Comparison of ENCODE assay signal across 13 cellular contexts in genomic region chr20:51425347-51426106, GRCh38.
DNase-seq lines count a peak whose midpoint lies in the region; ATAC-seq, FAIRE-seq and TF ChIP-seq lines count a peak whose summit lies in the region.
"Had no signal": no experiment of that assay in that cellular context is flagged by ENCODE, and none has a peak within 500 bp of the region (broad histone marks: within the 10 kb centered on the region; RNA-seq: fewer than 3 reads in every experiment).

No MANE protein-coding gene starts in this region.

- H3K27me3 ChIP-seq in H1 (replicated peaks in 1 of 4; ENCODE audit: control insufficient read depth in 3 of 4, extremely low read depth in 1 of 4, insufficient read depth in 3 of 4, low read length in 3 of 4) (no peaks in the 10 kb centered on the region; a peak in 1 of 7 replicates), spleen (replicated peaks in 1 of 7) (no peaks in the 10 kb centered on the region), small intestine (ENCODE audit: control insufficient read depth in 2 of 2, insufficient read depth in 2 of 2, low read length in 2 of 2) (no peaks in the 10 kb centered on the region)
- H3K27me3 ChIP-seq: colonic mucosa, MG63 had no signal

- H2AFZ ChIP-seq in OCI-LY7 (ENCODE audit: low read length) (no peak overlapping the region), H1 (ENCODE audit: low read length) (no peak overlapping the region)
- H2AFZ ChIP-seq: GM23248 had no signal

- H3K27ac Mint-ChIP-seq in activated CD4-positive, alpha-beta T cell treated with anti-CD3 and anti-CD28 coated beads for 36 hours: peak overlapping the region; percentile 72

- BruUV-seq in OCI-LY7 (replicated peaks; lab: Mats Ljungman, UMichigan): no TSS peak

- no peak; a peak in 1 of 4 replicates for TF ChIP-seq RAD21 in H1 (IDR thresholded peaks at IDR 0.05 in 1 of 2, conservative IDR thresholded peaks at IDR 0.05 in 1 of 2; ENCODE audit: low read depth in 2 of 2, low read length in 2 of 2)

- H2BK15ac ChIP-seq in H1 (ENCODE audit: low read length): 0 out of 2 replicates have a peak overlapping the region, but pooled peaks have one; percentile 81

- no peaks in the 10 kb centered on the region for H3K9me3 Mint-ChIP-seq in activated CD4-positive, alpha-beta T cell treated with anti-CD3 and anti-CD28 coated beads for 36 hours (ENCODE audit: low read depth)

- H4K20me1 ChIP-seq in OCI-LY7 (ENCODE audit: insufficient read depth, low read length) (no peaks in the 10 kb centered on the region), H1 (replicated peaks in 1 of 2; ENCODE audit: control insufficient read depth in 1 of 2, insufficient read depth in 2 of 2, low read length in 2 of 2) (no peaks in the 10 kb centered on the region)

- no peaks in the 10 kb centered on the region for H3K27me3 Mint-ChIP-seq in activated CD4-positive, alpha-beta T cell treated with anti-CD3 and anti-CD28 coated beads for 36 hours

- FAIRE-seq in H1 (lab: Jason Lieb, UNC) (no peak), small intestine (lab: Jason Lieb, UNC) (no peak)

- H3K9ac ChIP-seq in H1 (replicated peaks in 1 of 4; ENCODE audit: extremely low read depth in 1 of 4, low read depth in 3 of 4, low read length in 3 of 4): no peak overlapping the region
- H3K9ac ChIP-seq: GM23248 had no signal

- DNase-seq in activated CD4-positive, alpha-beta T cell treated with anti-CD3 and anti-CD28 coated beads for 36 hours: peak; percentile 54
- DNase-seq in activated CD4-positive, alpha-beta T cell treated with anti-CD3 and anti-CD28 coated beads, Interleukin-2, amount 50 U/mL, for 1 hour: no peak
- DNase-seq in OCI-LY7 (ENCODE audit: low spot score): no peak
- no peak for DNase-seq in H1 (ENCODE audit: low read depth in 1 of 2, low spot score in 2 of 2)
- DNase-seq in spleen: peak; percentile 79
- no peak for DNase-seq in small intestine
- no peak for DNase-seq in GM13977 (ENCODE audit: low spot score)
- DNase-seq: amniotic stem cell, colonic mucosa, GM23248, MG63 had no signal

- no peak overlapping the region for H3K56ac ChIP-seq in H1 (replicated peaks; ENCODE audit: insufficient read length, low read depth, low read length)

- peak overlapping the region; percentile 74; the same call in 1 of the 2 replicates for H4K8ac ChIP-seq in H1 (ENCODE audit: extremely low read depth, insufficient read depth, low read length)

- H3K27ac ChIP-seq in OCI-LY7 (ENCODE audit: low read depth, low read length, poor library complexity, severe bottlenecking): no peak overlapping the region
- no peak overlapping the region for H3K27ac ChIP-seq in H1 (ENCODE audit: low read depth, low read length)
- H3K27ac ChIP-seq in spleen: peak overlapping the region in 7 of 8 donors; percentile 47 to 80 (median 62)
- H3K27ac ChIP-seq in small intestine (ENCODE audit: low read depth in 1 of 2, low read length in 1 of 2): peak overlapping the region in 1 of 2 donors; percentile 55
- H3K27ac ChIP-seq: colonic mucosa, GM23248, thoracic aorta had no signal

- peaks cover 64% of the 10 kb centered on the region for H3K36me3 Mint-ChIP-seq in activated CD4-positive, alpha-beta T cell treated with anti-CD3 and anti-CD28 coated beads for 36 hours (ENCODE audit: low read depth)

- H3K4me3 ChIP-seq in OCI-LY7 (ENCODE audit: low read depth, low read length, poor library complexity, severe bottlenecking): no peak overlapping the region
- no peak overlapping the region for H3K4me3 ChIP-seq in H1 (ENCODE audit: extremely low read depth in 1 of 4, insufficient read depth in 2 of 4, low read depth in 3 of 4, low read length in 4 of 4)
- H3K4me3 ChIP-seq in spleen: no peak overlapping the region
- H3K4me3 ChIP-seq in small intestine (ENCODE audit: low read depth in 1 of 2, low read length in 2 of 2): no peak overlapping the region
- H3K4me3 ChIP-seq: colonic mucosa, GM23248, MG63, thoracic aorta had no signal

- H3K4ac ChIP-seq in H1 (replicated peaks; ENCODE audit: insufficient read length, low read depth, low read length): no peak overlapping the region

- H2BK5ac ChIP-seq in H1 (ENCODE audit: low read depth, low read length): no peak overlapping the region; the same call in 1 of the 2 replicates

- H3K79me2 ChIP-seq in OCI-LY7 (ENCODE audit: insufficient read depth, low read depth, low read length) (no peaks in the 10 kb centered on the region), H1 (ENCODE audit: control insufficient read depth in 1 of 2, insufficient read depth in 2 of 2, low read length in 2 of 2) (no peaks in the 10 kb centered on the region)

- no peaks in the 10 kb centered on the region; the same call in 1 of the 2 replicates for H3K23me2 ChIP-seq in H1 (ENCODE audit: low read depth, low read length)

- H4K5ac ChIP-seq in H1 (ENCODE audit: insufficient read length, low read depth, low read length): no peak overlapping the region

- no peak overlapping the region for H4K91ac ChIP-seq in H1 (replicated peaks; ENCODE audit: insufficient read length, low read length)

- peaks cover 91% of the 10 kb centered on the region for H3K36me3 ChIP-seq in OCI-LY7 (ENCODE audit: insufficient read depth, low read length)
- H3K36me3 ChIP-seq in H1 (ENCODE audit: control insufficient read depth in 2 of 4, insufficient read depth in 4 of 4, low read length in 3 of 4): no peaks in the 10 kb centered on the region
- peaks cover 0 to 63% (median 20%) of the 10 kb centered on the region in 6 donors for H3K36me3 ChIP-seq in spleen
- H3K36me3 ChIP-seq in small intestine (ENCODE audit: control insufficient read depth in 2 of 2, insufficient read depth in 2 of 2, low read length in 2 of 2): peaks cover 0 to 4% of the 10 kb centered on the region in 2 donors
- H3K36me3 ChIP-seq: colonic mucosa, MG63, thoracic aorta had no signal

- H3K14ac ChIP-seq in H1 (ENCODE audit: insufficient read length): no peak overlapping the region

- H3K4me2 ChIP-seq in OCI-LY7 (ENCODE audit: low read length) (peak overlapping the region; percentile 12; the same call in 1 of the 2 replicates), H1 (ENCODE audit: insufficient read depth in 1 of 2, low read depth in 2 of 2, low read length in 2 of 2) (no peak overlapping the region)

- H2BK120ac ChIP-seq in H1 (replicated peaks; ENCODE audit: low read depth, low read length): no peak overlapping the region

- H3K18ac ChIP-seq in H1 (ENCODE audit: extremely low read depth, low read length): no peak overlapping the region; the same call in 1 of the 2 replicates

- H2BK12ac ChIP-seq in H1 (ENCODE audit: low read depth, low read length): 0 out of 2 replicates have a peak overlapping the region, but pooled peaks have one; percentile 27

- intact Hi-C loops in activated CD4-positive, alpha-beta T cell treated with anti-CD3 and anti-CD28 coated beads for 36 hours (cut with DNase I, micrococcal nuclease): loop anchor here (1.0 to 2.0 kb wide), 2 partner anchors 55 to 105 kb away; no protein-coding TSS in a partner anchor
- intact Hi-C loops in OCI-LY7 (cut with micrococcal nuclease; ENCODE audit: unreplicated experiment): no loop called here
- intact Hi-C loops in spleen (cut with DNase I; ENCODE audit: low total_unique reads): no loop called here

- no peak for TF ChIP-seq POLR2A in H1 (IDR thresholded peaks at IDR 0.05; ENCODE audit: control extremely low read depth in 1 of 2, low read depth in 2 of 2, low read length in 2 of 2)
- no peak for TF ChIP-seq POLR2A in spleen (IDR thresholded peaks at IDR 0.05)
- TF ChIP-seq POLR2A in GM18505 (IDR thresholded peaks at IDR 0.05; ENCODE audit: borderline replicate concordance, extremely low read depth, insufficient read depth, insufficient read length): no peak

- no peak overlapping the region for H2AK5ac ChIP-seq in H1 (ENCODE audit: low read depth, low read length)

- TF ChIP-seq EP300 in H1 (IDR thresholded peaks at IDR 0.05; ENCODE audit: borderline replicate concordance in 1 of 2, low read depth in 2 of 2, low read length in 2 of 2): no peak

- CTCF ChIA-PET in activated CD4-positive, alpha-beta T cell treated with anti-CD3 and anti-CD28 coated beads for 36 hours (lab: Charles Lee): interaction anchor here (0.9 kb wide), 1 partner anchor 169 kb away, joined by 3 read pairs; no protein-coding TSS in a partner anchor
- CTCF ChIA-PET in OCI-LY7 (lab: Charles Lee; ENCODE audit: unreplicated experiment): no interaction called here
- CTCF ChIA-PET in H1 (lab: Charles Lee; ENCODE audit: partially characterized antibody): interaction anchor here (1.5 kb wide), 1 partner anchor 9 kb away, joined by 3 read pairs; no protein-coding TSS in a partner anchor

- H3K9me3 ChIP-seq in OCI-LY7 (ENCODE audit: low read length) (no peaks in the 10 kb centered on the region), H1 (ENCODE audit: insufficient read depth in 2 of 2, low read depth in 1 of 2, low read length in 1 of 2) (no peaks in the 10 kb centered on the region), spleen (no peaks in the 10 kb centered on the region), small intestine (ENCODE audit: control insufficient read depth, low read depth) (no peaks in the 10 kb centered on the region)
- H3K9me3 ChIP-seq: colonic mucosa, MG63, thoracic aorta had no signal

- no peak overlapping the region for H2BK20ac ChIP-seq in H1 (ENCODE audit: low read length)

- peak; percentile 28 for ATAC-seq in activated CD4-positive, alpha-beta T cell treated with anti-CD3 and anti-CD28 coated beads for 36 hours
- ATAC-seq in GM18505 (IDR thresholded peaks at IDR 0.05; ENCODE audit: unreplicated experiment): no peak

- POLR2A ChIA-PET in activated CD4-positive, alpha-beta T cell treated with anti-CD3 and anti-CD28 coated beads for 36 hours (lab: Charles Lee): no interaction called here
- POLR2A ChIA-PET in OCI-LY7 (lab: Charles Lee): interaction anchor here (1.0 to 1.4 kb wide), 2 partner anchors 36 to 164 kb away, joined by 3 to 5 read pairs; no protein-coding TSS in a partner anchor
- POLR2A ChIA-PET in H1 (lab: Charles Lee; ENCODE audit: partially characterized antibody): no interaction called here

- WGBS in H1 (ENCODE audit: extremely low coverage in 1 of 2, insufficient coverage in 1 of 2, insufficient read length in 1 of 2, insufficient replicate concordance in 2 of 2, low coverage in 1 of 2, low lambda C conversion rate in 2 of 2, missing lambda C conversion rate in 1 of 2), 2 experiments: 89% methylated on average over 22 of the region's 22 CpGs; no CpG with 5 or more reads in 1 of the 2 experiments
- 75 to 87% (median 80%) methylated on average over 19 to 22 of the region's 22 CpGs for WGBS in spleen, 5 donors
- 83 to 91% (median 85%) methylated on average over 22 of the region's 22 CpGs for WGBS in small intestine, 3 donors

- no peak overlapping the region for H3K23ac ChIP-seq in H1 (ENCODE audit: insufficient read length)

- H3K9me2 ChIP-seq in OCI-LY7 (ENCODE audit: insufficient read depth, low read length): no peaks in the 10 kb centered on the region

- peaks cover 43% of the 10 kb centered on the region for H3K4me1 ChIP-seq in OCI-LY7 (ENCODE audit: insufficient read depth, low read length, poor library complexity, severe bottlenecking)
- H3K4me1 ChIP-seq in H1 (replicated peaks in 1 of 4; ENCODE audit: control insufficient read depth in 3 of 4, insufficient read depth in 4 of 4, low read length in 3 of 4): peaks cover 8 to 20% (median 11%) of the 10 kb centered on the region in 4 experiments
- peaks cover 6 to 80% (median 47%) of the 10 kb centered on the region in 6 donors for H3K4me1 ChIP-seq in spleen
- no peaks in the 10 kb centered on the region for H3K4me1 ChIP-seq in small intestine (ENCODE audit: control insufficient read depth in 2 of 2, insufficient read depth in 1 of 2, low read depth in 1 of 2, low read length in 1 of 2)
- H3K4me1 ChIP-seq: colonic mucosa had no signal

- H3K79me1 ChIP-seq in H1 (ENCODE audit: low read depth, low read length): no peaks in the 10 kb centered on the region

- H3K4me3 Mint-ChIP-seq in activated CD4-positive, alpha-beta T cell treated with anti-CD3 and anti-CD28 coated beads for 36 hours: no peak overlapping the region

- H3K4me1 Mint-ChIP-seq in activated CD4-positive, alpha-beta T cell treated with anti-CD3 and anti-CD28 coated beads for 36 hours: peaks cover 79% of the 10 kb centered on the region

- in situ Hi-C loops in GM13977 (cut with MboI; ENCODE audit: low pct_unique_long_range_greater_than_20kb, low sequenced_read_pairs, unreplicated experiment): no loop called here

- TF ChIP-seq CTCF in OCI-LY7 (conservative IDR thresholded peaks at IDR 0.05; ENCODE audit: low read length) (no peak), H1 (IDR thresholded peaks at IDR 0.05; ENCODE audit: control extremely low read depth in 1 of 3, insufficient read depth in 1 of 3, low read depth in 1 of 3, low read length in 3 of 3) (no peak), spleen (IDR thresholded peaks at IDR 0.05 in 8 of 11, conservative IDR thresholded peaks at IDR 0.05 in 3 of 11) (no peak), GM13977 (IDR thresholded peaks at IDR 0.05; ENCODE audit: extremely low read depth, insufficient read depth, missing control alignments) (no peak)

Comparison
In these comparisons a context has a peak if more than half of its experiments do, and no peak if none do; other contexts are left out.
1. DNase-seq: peak in activated CD4-positive, alpha-beta T cell treated with anti-CD3 and anti-CD28 coated beads for 36 hours (single experiment) and spleen (single experiment); none in activated CD4-positive, alpha-beta T cell treated with anti-CD3 and anti-CD28 coated beads, Interleukin-2, amount 50 U/mL, for 1 hour (single experiment), OCI-LY7 (single experiment), H1 (0 of 2), small intestine (single experiment) and GM13977 (single experiment).
2. H3K27ac ChIP-seq: peak in spleen (7 of 8); none in OCI-LY7 (single experiment) and H1 (single experiment).
3. intact Hi-C loops: an anchor here in activated CD4-positive, alpha-beta T cell treated with anti-CD3 and anti-CD28 coated beads for 36 hours (1.0 to 2.0 kb wide); none called in OCI-LY7 and spleen.